Comparison of ENCODE assay signal across 1 cellular context in genomic region chr14:65299837-65300236, GRCh38.
TF ChIP-seq lines count a peak whose summit lies in the region.

No MANE protein-coding gene starts in this region.

TF ChIP-seq in HepG2, 621 proteins besides CTCF, POLR2A, EP300 and RAD21 (continued from another document):
- TF ChIP-seq ZNF597 (CRISPR knock-in tag; IDR thresholded peaks at IDR 0.05): no peak
- TF ChIP-seq, protein P1, sequence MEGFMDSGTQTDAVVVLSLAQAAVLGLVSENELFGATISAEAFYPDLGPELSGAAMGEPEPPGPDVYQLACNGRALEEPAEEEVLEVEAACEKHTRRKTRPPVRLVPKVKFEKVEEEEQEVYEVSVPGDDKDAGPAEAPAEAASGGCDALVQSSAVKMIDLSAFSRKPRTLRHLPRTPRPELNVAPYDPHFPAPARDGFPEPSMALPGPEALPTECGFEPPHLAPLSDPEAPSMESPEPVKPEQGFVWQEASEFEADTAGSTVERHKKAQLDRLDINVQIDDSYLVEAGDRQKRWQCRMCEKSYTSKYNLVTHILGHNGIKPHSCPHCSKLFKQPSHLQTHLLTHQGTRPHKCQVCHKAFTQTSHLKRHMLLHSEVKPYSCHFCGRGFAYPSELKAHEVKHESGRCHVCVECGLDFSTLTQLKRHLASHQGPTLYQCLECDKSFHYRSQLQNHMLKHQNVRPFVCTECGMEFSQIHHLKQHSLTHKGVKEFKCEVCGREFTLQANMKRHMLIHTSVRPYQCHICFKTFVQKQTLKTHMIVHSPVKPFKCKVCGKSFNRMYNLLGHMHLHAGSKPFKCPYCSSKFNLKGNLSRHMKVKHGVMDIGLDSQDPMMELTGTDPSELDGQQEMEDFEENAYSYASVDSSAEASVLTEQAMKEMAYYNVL (CRISPR knock-in tag; IDR thresholded peaks at IDR 0.05; ENCODE audit: borderline replicate concordance): no peak
- TF ChIP-seq, protein P2, sequence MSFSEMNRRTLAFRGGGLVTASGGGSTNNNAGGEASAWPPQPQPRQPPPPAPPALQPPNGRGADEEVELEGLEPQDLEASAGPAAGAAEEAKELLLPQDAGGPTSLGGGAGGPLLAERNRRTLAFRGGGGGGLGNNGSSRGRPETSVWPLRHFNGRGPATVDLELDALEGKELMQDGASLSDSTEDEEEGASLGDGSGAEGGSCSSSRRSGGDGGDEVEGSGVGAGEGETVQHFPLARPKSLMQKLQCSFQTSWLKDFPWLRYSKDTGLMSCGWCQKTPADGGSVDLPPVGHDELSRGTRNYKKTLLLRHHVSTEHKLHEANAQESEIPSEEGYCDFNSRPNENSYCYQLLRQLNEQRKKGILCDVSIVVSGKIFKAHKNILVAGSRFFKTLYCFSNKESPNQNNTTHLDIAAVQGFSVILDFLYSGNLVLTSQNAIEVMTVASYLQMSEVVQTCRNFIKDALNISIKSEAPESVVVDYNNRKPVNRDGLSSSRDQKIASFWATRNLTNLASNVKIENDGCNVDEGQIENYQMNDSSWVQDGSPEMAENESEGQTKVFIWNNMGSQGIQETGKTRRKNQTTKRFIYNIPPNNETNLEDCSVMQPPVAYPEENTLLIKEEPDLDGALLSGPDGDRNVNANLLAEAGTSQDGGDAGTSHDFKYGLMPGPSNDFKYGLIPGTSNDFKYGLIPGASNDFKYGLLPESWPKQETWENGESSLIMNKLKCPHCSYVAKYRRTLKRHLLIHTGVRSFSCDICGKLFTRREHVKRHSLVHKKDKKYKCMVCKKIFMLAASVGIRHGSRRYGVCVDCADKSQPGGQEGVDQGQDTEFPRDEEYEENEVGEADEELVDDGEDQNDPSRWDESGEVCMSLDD (CRISPR knock-in tag; IDR thresholded peaks at IDR 0.05; ENCODE audit: borderline replicate concordance): no peak
- TF ChIP-seq KDM1A (CRISPR knock-in tag; IDR thresholded peaks at IDR 0.05): no peak
- TF ChIP-seq ZNF646 (CRISPR knock-in tag; IDR thresholded peaks at IDR 0.05): no peak
- TF ChIP-seq, protein P3, sequence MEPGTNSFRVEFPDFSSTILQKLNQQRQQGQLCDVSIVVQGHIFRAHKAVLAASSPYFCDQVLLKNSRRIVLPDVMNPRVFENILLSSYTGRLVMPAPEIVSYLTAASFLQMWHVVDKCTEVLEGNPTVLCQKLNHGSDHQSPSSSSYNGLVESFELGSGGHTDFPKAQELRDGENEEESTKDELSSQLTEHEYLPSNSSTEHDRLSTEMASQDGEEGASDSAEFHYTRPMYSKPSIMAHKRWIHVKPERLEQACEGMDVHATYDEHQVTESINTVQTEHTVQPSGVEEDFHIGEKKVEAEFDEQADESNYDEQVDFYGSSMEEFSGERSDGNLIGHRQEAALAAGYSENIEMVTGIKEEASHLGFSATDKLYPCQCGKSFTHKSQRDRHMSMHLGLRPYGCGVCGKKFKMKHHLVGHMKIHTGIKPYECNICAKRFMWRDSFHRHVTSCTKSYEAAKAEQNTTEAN (CRISPR knock-in tag; conservative IDR thresholded peaks at IDR 0.05): no peak
- TF ChIP-seq ZKSCAN8 (CRISPR knock-in tag; IDR thresholded peaks at IDR 0.05; ENCODE audit: borderline replicate concordance): no peak
- no peak for TF ChIP-seq NFE2L1 (CRISPR knock-in tag; IDR thresholded peaks at IDR 0.05; ENCODE audit: borderline replicate concordance)
TF ChIP-seq in HepG2: peak in this region for 0.
